Comparison of ENCODE assay signal across 8 cellular contexts in genomic region chrX:107674480-107675364, GRCh38. TPM values are rescaled to one million over a fixed set of nuclear protein-coding genes. Genes with fewer than 3 reads are reported as not detected.
DNase-seq lines count a peak whose midpoint lies in the region; ATAC-seq, FAIRE-seq and TF ChIP-seq lines count a peak whose summit lies in the region.

No MANE protein-coding gene starts in this region.

- DNase-seq in adrenal gland = peak; percentile 37 to 78 (median 55)
- no peak for DNase-seq in keratinocyte (ENCODE audit: low read depth, low spot score)
- peak; percentile 59 for DNase-seq in testis
- no peak for DNase-seq in PC-3
- no peak for DNase-seq in GM19238 (ENCODE audit: insufficient read length, low spot score)

- no peaks in the 10 kb centered on the region for H3F3A ChIP-seq in PC-3 (ENCODE audit: low read length, unreplicated experiment)

- H3K4me1 ChIP-seq in OCI-LY3 (ENCODE audit: low read length) (peaks cover 22% of the 10 kb centered on the region), adrenal gland (replicated peaks in 1 of 2) (peaks cover 0 to 29% of the 10 kb centered on the region in 2 donors), keratinocyte (ENCODE audit: control insufficient read depth, extremely low read depth, insufficient read depth, low read length) (peaks cover 36% of the 10 kb centered on the region), testis (peaks cover 4% of the 10 kb centered on the region), PC-3 (ENCODE audit: insufficient read depth, low read length) (peaks cover 28% of the 10 kb centered on the region)

- H3K4me2 ChIP-seq in OCI-LY3 (ENCODE audit: low read length) = peak overlapping the region; percentile 20; the same call in 1 of the 2 replicates
- H3K4me2 ChIP-seq in keratinocyte (ENCODE audit: control insufficient read depth, extremely low read depth, insufficient read depth, low read depth, low read length) = peak overlapping the region; percentile 84
- no peak overlapping the region for H3K4me2 ChIP-seq in PC-3 (ENCODE audit: low read length)

- POLR2A ChIA-PET in PC-3 (lab: Charles Lee; ENCODE audit: unreplicated experiment) = interaction anchor here (0.6 kb wide), 1 partner anchor 37 kb away, joined by 7 read pairs; no protein-coding TSS in a partner anchor

- H3K9ac ChIP-seq in OCI-LY3 (ENCODE audit: low read length) (no peak overlapping the region), keratinocyte (ENCODE audit: control insufficient read depth, extremely low read depth, insufficient read depth, low read length) (peak overlapping the region; percentile 91), PC-3 (ENCODE audit: low read length) (no peak overlapping the region)

- intact Hi-C loops in adrenal gland (cut with DNase I) (loop anchor here (5.0 to 10.0 kb wide), 2 partner anchors 43 to 100 kb away; partner anchors contain the start of genes NCBP2L (in 1 of the 2) and TSC22D3 (in 1 of the 2)), testis (cut with DNase I; ENCODE audit: low total_unique reads) (loop anchor here (5.0 to 10.0 kb wide), 3 partner anchors 43 to 100 kb away; partner anchors contain the start of genes NCBP2L and TSC22D3), PC-3 (cut with micrococcal nuclease) (loop anchor here (5.0 kb wide), 2 partner anchors 218 to 398 kb away; no protein-coding TSS in a partner anchor)

- BruUV-seq in PC-3 (replicated peaks; lab: Mats Ljungman, UMichigan) = no TSS peak

- dilution Hi-C loops in keratinocyte (cut with MboI; ENCODE audit: extremely low pct_ligation_motif_present, low sequenced_read_pairs) = no loop called here

- ATAC-seq in GM18508 (IDR thresholded peaks at IDR 0.05; ENCODE audit: insufficient read depth, unreplicated experiment) (peak; percentile 9), HG02852 (IDR thresholded peaks at IDR 0.05; ENCODE audit: unreplicated experiment) (peak; percentile 11), PC-3 (no peak)

- CTCF ChIA-PET in PC-3 (lab: Charles Lee) = interaction anchor here (2.1 kb wide), 1 partner anchor 101 kb away, joined by 27 read pairs; the partner anchor contains the start of genes NCBP2L and TSC22D3

- H4K20me1 ChIP-seq in OCI-LY3 (ENCODE audit: insufficient read depth, low read length) (no peaks in the 10 kb centered on the region), keratinocyte (ENCODE audit: control insufficient read depth, extremely low read depth, insufficient read depth, low read length) (no peaks in the 10 kb centered on the region), PC-3 (ENCODE audit: low read length) (no peaks in the 10 kb centered on the region)

- peak; percentile 13 for FAIRE-seq in keratinocyte (lab: Jason Lieb, UNC)

- H3K27me3 ChIP-seq in OCI-LY3 (ENCODE audit: low read depth, low read length) = peaks cover 14% of the 10 kb centered on the region
- no peaks in the 10 kb centered on the region for H3K27me3 ChIP-seq in adrenal gland
- H3K27me3 ChIP-seq in keratinocyte (ENCODE audit: control insufficient read depth, extremely low read depth, insufficient read depth, low read length) = no peaks in the 10 kb centered on the region
- H3K27me3 ChIP-seq in testis = no peaks in the 10 kb centered on the region
- H3K27me3 ChIP-seq in PC-3 (ENCODE audit: low read length) = no peaks in the 10 kb centered on the region

- TF ChIP-seq POLR2A in adrenal gland (IDR thresholded peaks at IDR 0.05) (no peak), testis (IDR thresholded peaks at IDR 0.05) (no peak)

- H3K36me3 ChIP-seq in OCI-LY3 (replicated peaks; ENCODE audit: low read depth, low read length) (no peaks in the 10 kb centered on the region), adrenal gland (replicated peaks in 1 of 2) (no peaks in the 10 kb centered on the region), keratinocyte (ENCODE audit: control insufficient read depth in 2 of 2, extremely low read depth in 1 of 2, insufficient read depth in 2 of 2, low read length in 2 of 2) (no peaks in the 10 kb centered on the region), testis (ENCODE audit: low read depth, missing control alignments) (no peaks in the 10 kb centered on the region), PC-3 (ENCODE audit: low read depth, low read length) (no peaks in the 10 kb centered on the region)

- WGBS in adrenal gland, 4 donors = 44 to 64% (median 48%) methylated on average over 9 of the region's 9 CpGs
- WGBS in testis, 2 donors = 44 to 58% methylated on average over 8 to 9 of the region's 9 CpGs

- no peaks in the 10 kb centered on the region for H3K9me2 ChIP-seq in PC-3 (replicated peaks; ENCODE audit: low read length)

- no peaks in the 10 kb centered on the region for H3K9me3 ChIP-seq in OCI-LY3 (ENCODE audit: insufficient read depth, low read length)
- H3K9me3 ChIP-seq in adrenal gland (replicated peaks in 1 of 3) = no peaks in the 10 kb centered on the region
- no peaks in the 10 kb centered on the region for H3K9me3 ChIP-seq in keratinocyte (ENCODE audit: control insufficient read depth, low read depth, low read length)
- no peaks in the 10 kb centered on the region for H3K9me3 ChIP-seq in testis
- no peaks in the 10 kb centered on the region for H3K9me3 ChIP-seq in PC-3 (ENCODE audit: low read length)

- TF ChIP-seq CTCF in OCI-LY3 (IDR thresholded peaks at IDR 0.05; ENCODE audit: low read depth, low read length) (no peak), adrenal gland (IDR thresholded peaks at IDR 0.05) (no peak), keratinocyte (optimal IDR thresholded peaks at IDR 0.05 in 1 of 3, IDR thresholded peaks at IDR 0.05 in 1 of 3, conservative IDR thresholded peaks at IDR 0.05 in 1 of 3; ENCODE audit: extremely low read depth in 1 of 3, insufficient read depth in 2 of 3, low read length in 3 of 3) (no peak), testis (IDR thresholded peaks at IDR 0.05) (no peak), PC-3 (conservative IDR thresholded peaks at IDR 0.05; ENCODE audit: low read depth, low read length) (no peak)

- H2AFZ ChIP-seq in OCI-LY3 (ENCODE audit: low read depth, low read length) = no peak overlapping the region
- H2AFZ ChIP-seq in keratinocyte (ENCODE audit: control insufficient read depth, low read length) = no peak overlapping the region
- H2AFZ ChIP-seq in PC-3 (ENCODE audit: low read length) = no peak overlapping the region

- H3K4me3 ChIP-seq in OCI-LY3 (ENCODE audit: low read length) = no peak overlapping the region
- no peak overlapping the region for H3K4me3 ChIP-seq in adrenal gland
- peak overlapping the region in 1 of 3 experiments; percentile 77 for H3K4me3 ChIP-seq in keratinocyte (ENCODE audit: control insufficient read depth in 2 of 3, extremely low read depth in 1 of 3, insufficient read depth in 2 of 3, low read depth in 1 of 3, low read length in 3 of 3)
- H3K4me3 ChIP-seq in testis = no peak overlapping the region
- no peak overlapping the region for H3K4me3 ChIP-seq in PC-3 (ENCODE audit: low read length)

- no peaks in the 10 kb centered on the region for H3K9me1 ChIP-seq in keratinocyte (ENCODE audit: control insufficient read depth, extremely low read depth, insufficient read depth, low read length)

- H3K27ac ChIP-seq in OCI-LY3 (ENCODE audit: low read length) = no peak overlapping the region
- H3K27ac ChIP-seq in adrenal gland = peak overlapping the region; percentile 33 to 96 (median 77)
- H3K27ac ChIP-seq in keratinocyte (ENCODE audit: control insufficient read depth, insufficient read depth, low read length) = peak overlapping the region; percentile 88
- H3K27ac ChIP-seq in testis = peak overlapping the region; percentile 80 to 88
- no peak overlapping the region for H3K27ac ChIP-seq in PC-3 (ENCODE audit: low read length)

- H3K79me2 ChIP-seq in OCI-LY3 (ENCODE audit: low read length) = no peaks in the 10 kb centered on the region
- no peaks in the 10 kb centered on the region for H3K79me2 ChIP-seq in keratinocyte (ENCODE audit: control insufficient read depth, insufficient read depth, low read length)
- peaks cover 18% of the 10 kb centered on the region for H3K79me2 ChIP-seq in PC-3 (ENCODE audit: low read length)

RNA-seq across cellular contexts. Expression of gene PRPS1, which starts 46.4 kb away (rescaled TPM):
- total RNA-seq in adrenal gland = 10 to 100 TPM in 7 of 8 donors, 1 to 10 TPM in 1; 9.9 to 55.1 (median 39.0) TPM
- 10 to 100 TPM in 1 of 3 donors, 1 to 10 TPM in 2; 8.9 to 78.3 (median 9.4) TPM for polyA plus RNA-seq in adrenal gland
- 34.0 to 48.4 TPM (median 39.5 TPM) in 3 replicates for polyA plus RNA-seq in keratinocyte
- polyA plus RNA-seq in keratinocyte (2011; ENCODE audit: low read depth) = 7.4 TPM
- 37.6 and 41.7 TPM in 2 replicates for polyA plus RNA-seq in keratinocyte (2011; cell fraction: cytosol; rRNA removed)
- 29.2 and 29.8 TPM in 2 replicates for polyA plus RNA-seq in keratinocyte (2011; cell fraction: nucleus; rRNA removed)
- 15.0 and 27.8 TPM in 2 replicates for polyA plus RNA-seq in keratinocyte (2012; ENCODE audit: low replicate concordance)
- 19.1 to 39.9 TPM (median 29.5 TPM) in 3 replicates for polyA minus RNA-seq in keratinocyte
- polyA minus RNA-seq in keratinocyte (2011; cell fraction: cytosol; rRNA and poly(A)+ RNA removed) = 22.3 TPM
- 11.9 and 16.4 TPM in 2 replicates for polyA minus RNA-seq in keratinocyte (2011; cell fraction: nucleus; rRNA and poly(A)+ RNA removed)
- 10 to 100 TPM; 38.7 to 39.3 TPM for total RNA-seq in testis
- polyA plus RNA-seq in testis (ENCODE audit: insufficient read depth, low read depth, low replicate concordance) = 32.7 TPM
- 57.0 and 70.8 TPM in 2 replicates for total RNA-seq in PC-3 (2014; rRNA removed)

Comparison
In these comparisons a context has a peak if more than half of its experiments do, and no peak if none do; other contexts are left out.
1. H3K27ac ChIP-seq: peak in adrenal gland (5 of 5), keratinocyte (single experiment) and testis (2 of 2); none in OCI-LY3 (single experiment) and PC-3 (single experiment).
2. DNase-seq: peak in adrenal gland (7 of 7) and testis (single experiment); none in keratinocyte (single experiment), PC-3 (single experiment) and GM19238 (single experiment).